Comparison of ENCODE assay signal across 8 cellular contexts in the genomic region with DNA sequence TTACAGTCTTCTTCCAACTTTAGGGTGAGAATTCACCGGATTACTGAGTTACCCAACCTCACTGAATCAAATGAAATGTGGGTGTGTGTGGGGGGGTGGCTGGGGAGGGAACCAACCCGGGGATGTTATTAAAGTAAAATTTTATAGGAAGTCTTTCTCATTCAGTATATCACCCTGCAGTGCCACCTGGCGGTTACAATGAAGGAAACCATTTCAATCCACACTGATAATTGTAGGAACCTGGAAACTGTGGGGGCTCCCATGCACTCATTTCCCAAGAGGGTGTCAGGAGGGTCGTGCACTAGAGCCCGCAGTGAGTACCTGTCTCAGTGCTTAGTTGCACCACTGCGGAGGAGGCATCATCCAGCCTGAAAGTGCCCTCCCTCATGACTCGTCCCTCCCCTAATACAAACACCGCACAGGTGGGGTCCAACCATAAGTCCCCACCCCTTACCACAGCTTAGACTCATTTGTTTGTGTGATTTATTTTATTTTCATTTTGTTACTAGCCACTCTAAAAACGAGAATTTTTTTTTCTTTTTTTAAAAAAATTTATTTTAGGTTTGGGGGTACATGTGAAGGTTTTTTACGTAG. TPM values are rescaled to one million over a fixed set of nuclear protein-coding genes. Genes with fewer than 3 reads are reported as not detected.
DNase-seq lines count a peak whose midpoint lies in the region; ATAC-seq, FAIRE-seq and TF ChIP-seq lines count a peak whose summit lies in the region.

No MANE protein-coding gene starts in this region.

- in situ Hi-C loops in K562 (cut with MboI) = no loop called here

- intact Hi-C loops in K562 (cut with micrococcal nuclease) = loop anchor here (1.0 to 5.0 kb wide), 2 partner anchors 198 to 269 kb away; partner anchors contain the start of gene LCA5L

- no TSS peak for BruUV-seq in K562 (replicated peaks; lab: Mats Ljungman, UMichigan)

- no peak overlapping the region for H3K27ac ChIP-seq in SJSA1
- H3K27ac ChIP-seq in K562 (ENCODE audit: extremely low read depth, low read depth, low read length) = no peak overlapping the region

- H3K4me3 ChIP-seq in SJSA1 (no peak overlapping the region), K562 (no peak overlapping the region)

- CTCF ChIA-PET in K562 (lab: Yijun Ruan, JAX; ENCODE audit: low intra/inter-chr PET ratio) = interaction anchor here (0.9 to 2.8 kb wide), 2 partner anchors 197 to 342 kb away, joined by 3 to 18 read pairs; no protein-coding TSS in a partner anchor

- no peak for TF ChIP-seq POLR2A in K562 (conservative IDR thresholded peaks at IDR 0.05)

- H3K4me1 ChIP-seq in SJSA1 (replicated peaks) = no peaks in the 10 kb centered on the region
- no peaks in the 10 kb centered on the region for H3K4me1 ChIP-seq in K562 (replicated peaks in 1 of 2; ENCODE audit: control insufficient read depth in 2 of 2, insufficient read depth in 2 of 2, low read length in 2 of 2)

- no peak overlapping the region for H2AFZ ChIP-seq in K562 (ENCODE audit: low read depth, low read length)

- H3K4me2 ChIP-seq in K562 (ENCODE audit: insufficient read depth, low read length) = no peak overlapping the region

- H3K9ac ChIP-seq in K562 (ENCODE audit: insufficient read depth in 1 of 2, low read depth in 2 of 2, low read length in 2 of 2) = no peak overlapping the region

- H3K27me3 ChIP-seq in SJSA1 (replicated peaks) = no peaks in the 10 kb centered on the region
- H3K27me3 ChIP-seq in K562 (ENCODE audit: control insufficient read depth in 2 of 2, insufficient read depth in 2 of 2, low read length in 2 of 2) = peaks cover 0 to 9% of the 10 kb centered on the region in 2 experiments; a peak in 1 of 5 replicates

- H3K9me3 ChIP-seq in SJSA1 (replicated peaks) (no peaks in the 10 kb centered on the region), K562 (replicated peaks; ENCODE audit: control insufficient read depth, insufficient read depth, low read depth, low read length) (no peaks in the 10 kb centered on the region)

- peak; percentile 51 to 70; a peak in 3 of 4 replicates for TF ChIP-seq RAD21 in K562 (CRISPR knock-in tag; conservative IDR thresholded peaks at IDR 0.05 in 1 of 2, IDR thresholded peaks at IDR 0.05 in 1 of 2)

- H4K20me1 ChIP-seq in K562 (replicated peaks; ENCODE audit: control insufficient read depth, insufficient read depth, low read length) = no peaks in the 10 kb centered on the region

- ATAC-seq in K562 (peak; percentile 86), HG02885 (IDR thresholded peaks at IDR 0.05; ENCODE audit: poor library complexity, unreplicated experiment) (no peak), HG02852 (IDR thresholded peaks at IDR 0.05; ENCODE audit: unreplicated experiment) (no peak)

- WGBS in K562 (ENCODE audit: insufficient coverage, low coverage, missing lambda C conversion rate) = 7% methylated on average over 10 of the region's 10 CpGs

- peak; percentile 82 for FAIRE-seq in K562 (lab: Jason Lieb, UNC)

- POLR2A ChIA-PET in K562 (lab: Yijun Ruan, JAX) = no interaction called here

- H3K79me2 ChIP-seq in K562 (ENCODE audit: control insufficient read depth, insufficient read depth, low read length) = no peaks in the 10 kb centered on the region

- peak; percentile 11 for DNase-seq in DMS114 treated with DMSO at 0.1 percent for 48 hours (lab: John Stamatoyannopoulos, UW; ENCODE audit: unreplicated experiment)
- peak; percentile 10 for DNase-seq in HuH-7.5 (ENCODE audit: low spot score)
- peak; percentile 30 to 57 for DNase-seq in SJSA1 (ENCODE audit: low read depth in 1 of 2, low spot score in 2 of 2)
- DNase-seq in K562 (ENCODE audit: extremely low read depth in 1 of 4, low spot score in 3 of 4) = peak; percentile 62 to 68 (median 66)
- peak; percentile 43 for DNase-seq in iris pigment epithelial cell (ENCODE audit: low read depth)
- DNase-seq in stimulated activated CD4-positive, alpha-beta T cell treated with anti-CD3 and anti-CD28 coated beads, Interleukin-4, amount 100 ng/mL, for 1 hour = peak; percentile 26

- TF ChIP-seq CTCF in K562 (IDR thresholded peaks at IDR 0.05 in 2 of 3, conservative IDR thresholded peaks at IDR 0.05 in 1 of 3; ENCODE audit: insufficient read depth in 2 of 3, low read depth in 1 of 3, low read length in 3 of 3) = peak; percentile 61 to 73 (median 62); a peak in 4 of 6 replicates

- TF ChIP-seq EP300 in K562 (IDR thresholded peaks at IDR 0.05; ENCODE audit: low read length) = no peak

- H3K9me1 ChIP-seq in K562 (ENCODE audit: control insufficient read depth, insufficient read depth, low read length) = no peaks in the 10 kb centered on the region

- H3K36me3 ChIP-seq in SJSA1 (no peaks in the 10 kb centered on the region), K562 (ENCODE audit: control insufficient read depth, insufficient read depth, low read length) (no peaks in the 10 kb centered on the region)

TF ChIP-seq in K562, 482 proteins besides CTCF, POLR2A, EP300 and RAD21 (continues in another document):
- no peak for TF ChIP-seq ZNF740 (CRISPR knock-in tag; IDR thresholded peaks at IDR 0.05)
- 0 out of 4 replicates have a peak, but pooled peaks of 1 of the 2 experiments have one; percentile 34 for TF ChIP-seq ZNF740 (tag; IDR thresholded peaks at IDR 0.05)
- TF ChIP-seq RBM39 (optimal IDR thresholded peaks at IDR 0.05; ENCODE audit: low read depth, low read length) = no peak
- TF ChIP-seq DEAF1 (CRISPR knock-in tag; IDR thresholded peaks at IDR 0.05) = 0 out of 2 replicates have a peak, but pooled peaks have one; percentile 36
- TF ChIP-seq, protein P1, sequence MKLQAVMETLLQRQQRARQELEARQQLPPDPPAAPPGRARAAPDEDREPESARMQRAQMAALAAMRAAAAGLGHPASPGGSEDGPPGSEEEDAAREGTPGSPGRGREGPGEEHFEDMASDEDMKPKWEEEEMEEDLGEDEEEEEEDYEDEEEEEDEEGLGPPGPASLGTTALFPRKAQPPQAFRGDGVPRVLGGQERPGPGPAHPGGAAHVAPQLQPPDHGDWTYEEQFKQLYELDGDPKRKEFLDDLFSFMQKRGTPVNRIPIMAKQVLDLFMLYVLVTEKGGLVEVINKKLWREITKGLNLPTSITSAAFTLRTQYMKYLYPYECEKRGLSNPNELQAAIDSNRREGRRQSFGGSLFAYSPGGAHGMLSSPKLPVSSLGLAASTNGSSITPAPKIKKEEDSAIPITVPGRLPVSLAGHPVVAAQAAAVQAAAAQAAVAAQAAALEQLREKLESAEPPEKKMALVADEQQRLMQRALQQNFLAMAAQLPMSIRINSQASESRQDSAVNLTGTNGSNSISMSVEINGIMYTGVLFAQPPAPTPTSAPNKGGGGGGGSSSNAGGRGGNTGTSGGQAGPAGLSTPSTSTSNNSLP (IDR thresholded peaks at IDR 0.05; ENCODE audit: borderline replicate concordance, low read depth, low read length) = peak; percentile 66; the same call in 1 of the 2 replicates
- TF ChIP-seq, protein P2, sequence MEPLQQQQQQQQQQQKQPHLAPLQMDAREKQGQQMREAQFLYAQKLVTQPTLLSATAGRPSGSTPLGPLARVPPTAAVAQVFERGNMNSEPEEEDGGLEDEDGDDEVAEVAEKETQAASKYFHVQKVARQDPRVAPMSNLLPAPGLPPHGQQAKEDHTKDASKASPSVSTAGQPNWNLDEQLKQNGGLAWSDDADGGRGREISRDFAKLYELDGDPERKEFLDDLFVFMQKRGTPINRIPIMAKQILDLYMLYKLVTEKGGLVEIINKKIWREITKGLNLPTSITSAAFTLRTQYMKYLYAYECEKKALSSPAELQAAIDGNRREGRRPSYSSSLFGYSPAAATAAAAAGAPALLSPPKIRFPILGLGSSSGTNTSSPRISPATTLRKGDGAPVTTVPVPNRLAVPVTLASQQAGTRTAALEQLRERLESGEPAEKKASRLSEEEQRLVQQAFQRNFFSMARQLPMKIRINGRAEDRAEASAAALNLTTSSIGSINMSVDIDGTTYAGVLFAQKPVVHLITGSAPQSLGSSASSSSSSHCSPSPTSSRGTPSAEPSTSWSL (CRISPR knock-in tag; IDR thresholded peaks at IDR 0.05; ENCODE audit: borderline replicate concordance) = no peak

RNA-seq across cellular contexts. Expression of gene IGSF5, which starts 29.1 kb away (rescaled TPM):
- total RNA-seq in SJSA1 (2014; rRNA removed; shearing (Covaris generic)) = not detected in 2 replicates
- total RNA-seq in K562 (2011; cell fraction: chromatin; rRNA removed; ENCODE audit: low replicate concordance) = not detected in 2 replicates
- total RNA-seq in K562 (2011; cell fraction: nucleolus; rRNA removed) = not detected in 2 replicates
- not detected in 2 replicates for total RNA-seq in K562 (2011; cell fraction: nucleoplasm; rRNA removed)
- total RNA-seq in K562 (2014; rRNA removed) = not detected in 2 replicates
- not detected in 2 replicates for total RNA-seq in K562 (2014; rRNA removed; fragmentation: Illumina TruSeq; extraction: Trizol)
- not detected in 2 replicates for total RNA-seq in K562 (2015; rRNA removed; fragmentation: Illumina TruSeq; extraction: Trizol)
- total RNA-seq in K562 (2021) = not detected in 2 replicates
- polyA plus RNA-seq in K562 (2011; rRNA removed) = not detected in 2 replicates
- polyA plus RNA-seq in K562 (2011; cell fraction: cytosol; rRNA removed) = not detected in 2 replicates
- polyA plus RNA-seq in K562 (2011; cell fraction: nucleus; rRNA removed) = not detected in 2 replicates
- polyA plus RNA-seq in K562 (2012) = 0.15 TPM in 1 of 2 replicates, not detected in the other
- polyA plus RNA-seq in K562 (2014; fragmentation: Illumina TruSeq; extraction: Trizol) = not detected in 2 replicates
- not detected for polyA plus RNA-seq in K562 (2014; fragmentation: Nextera tagmentation; extraction: Ambion mirVana)
- not detected in 2 replicates for polyA plus RNA-seq in K562 (2014; rRNA removed)
- polyA minus RNA-seq in K562 (2011; rRNA and poly(A)+ RNA removed) = not detected in 2 replicates
- not detected in 2 replicates for polyA minus RNA-seq in K562 (2011; cell fraction: cytosol; rRNA and poly(A)+ RNA removed)
- not detected in 2 replicates for polyA minus RNA-seq in K562 (2011; cell fraction: nucleus; rRNA and poly(A)+ RNA removed)

Comparison
In these comparisons a context has a peak if more than half of its experiments do, and no peak if none do; other contexts are left out.
1. DNase-seq: peak in every context shown above with its lines; median percentile 66 in K562; 44 in SJSA1; 43 in iris pigment epithelial cell; 26 in stimulated activated CD4-positive, alpha-beta T cell treated with anti-CD3 and anti-CD28 coated beads, Interleukin-4, amount 100 ng/mL, for 1 hour; 11 in DMS114 treated with DMSO at 0.1 percent for 48 hours; 10 in HuH-7.5.